Comparison of ENCODE assay signal across 8 cellular contexts in genomic region chr4:40629401-40630334, GRCh38. TPM values are rescaled to one million over a fixed set of nuclear protein-coding genes. Genes with fewer than 3 reads are reported as not detected.
DNase-seq lines count a peak whose midpoint lies in the region; ATAC-seq, FAIRE-seq and TF ChIP-seq lines count a peak whose summit lies in the region.

RBM47 (minus strand) TSS chr4:40629864; CDS start chr4:40438893, 190,971 bp downstream.

- intact Hi-C loops in Panc1 (cut with micrococcal nuclease; ENCODE audit: unreplicated experiment) (no loop called here), K562 (cut with micrococcal nuclease) (no loop called here)

- TF ChIP-seq POLR2A in K562 (conservative IDR thresholded peaks at IDR 0.05), result no peak

- H3K36me3 ChIP-seq in Panc1 (ENCODE audit: control insufficient read depth, insufficient read depth, low read length) (no peaks in the 10 kb centered on the region; the same call in 1 of the 2 replicates), K562 (ENCODE audit: control insufficient read depth, insufficient read depth, low read length) (no peaks in the 10 kb centered on the region)

- no peak within 1 kb of the TSS for H3K4me2 ChIP-seq in K562 (ENCODE audit: insufficient read depth, low read length)

- FAIRE-seq in K562 (lab: Jason Lieb, UNC), result no peak

- no peak within 1 kb of the TSS for H2AFZ ChIP-seq in K562 (ENCODE audit: low read depth, low read length)

- H3K9me3 ChIP-seq in Panc1 (ENCODE audit: control insufficient read depth, insufficient read depth, low read depth, low read length), result no peaks in the 10 kb centered on the region
- no peaks in the 10 kb centered on the region for H3K9me3 ChIP-seq in K562 (replicated peaks; ENCODE audit: control insufficient read depth, insufficient read depth, low read depth, low read length)
- H3K9me3 ChIP-seq in iPS-18c (ENCODE audit: control insufficient read depth, insufficient read depth, low read length), result no peaks in the 10 kb centered on the region

- H3K27ac ChIP-seq in Panc1 (ENCODE audit: low read length), result 0 out of 2 replicates have a peak within 1 kb of the TSS, but pooled peaks have one; percentile 34
- no peak within 1 kb of the TSS for H3K27ac ChIP-seq in K562 (ENCODE audit: extremely low read depth, low read depth, low read length)

- H3K4me1 ChIP-seq in Panc1 (ENCODE audit: control insufficient read depth, insufficient read depth, low read length) (no peaks in the 10 kb centered on the region), K562 (replicated peaks in 1 of 2; ENCODE audit: control insufficient read depth in 2 of 2, insufficient read depth in 2 of 2, low read length in 2 of 2) (peaks cover 0 to 8% of the 10 kb centered on the region in 2 experiments; a peak in 1 of 5 replicates)

- in situ Hi-C loops in Panc1 (cut with HindIII; ENCODE audit: low pct_unique_long_range_greater_than_20kb, low sequenced_read_pairs), result no loop called here
- in situ Hi-C loops in K562 (cut with MboI), result no loop called here

- H3K4me3 ChIP-seq in Panc1 (ENCODE audit: low read depth in 2 of 2, low read length in 2 of 2), result peak within 1 kb of the TSS; percentile 51 to 72
- no peak within 1 kb of the TSS for H3K4me3 ChIP-seq in K562
- peak within 1 kb of the TSS; percentile 63 for H3K4me3 ChIP-seq in iPS-18c (ENCODE audit: insufficient read depth, low read depth, low read length)
- peak within 1 kb of the TSS; percentile 58 for H3K4me3 ChIP-seq in skeletal muscle cell (ENCODE audit: low read depth, low read length)

- H3K9me1 ChIP-seq in K562 (ENCODE audit: control insufficient read depth, insufficient read depth, low read length), result no peaks in the 10 kb centered on the region

- no peak for TF ChIP-seq EP300 in K562 (IDR thresholded peaks at IDR 0.05; ENCODE audit: low read length)

- no peak within 1 kb of the TSS for H3K9ac ChIP-seq in K562 (ENCODE audit: insufficient read depth in 1 of 2, low read depth in 2 of 2, low read length in 2 of 2)

- BruUV-seq in Panc1 (replicated peaks; lab: Mats Ljungman, UMichigan), result no TSS peak
- no TSS peak for BruUV-seq in K562 (replicated peaks; lab: Mats Ljungman, UMichigan)

- ATAC-seq in GM19372 (IDR thresholded peaks at IDR 0.05; ENCODE audit: low read depth, unreplicated experiment), result peak; percentile 49
- ATAC-seq in HG03439 (IDR thresholded peaks at IDR 0.05; ENCODE audit: unreplicated experiment), result peak; percentile 54
- peak; percentile 89 for ATAC-seq in Panc1
- peak; percentile 55; the same call in 2 of the 3 replicates for ATAC-seq in K562

- H3K27me3 ChIP-seq in Panc1 (ENCODE audit: control insufficient read depth, insufficient read depth, low read length), result no peaks in the 10 kb centered on the region; the same call in 1 of the 2 replicates
- peaks cover 36 to 37% of the 10 kb centered on the region in 2 experiments; a peak in 4 of 5 replicates for H3K27me3 ChIP-seq in K562 (ENCODE audit: control insufficient read depth in 2 of 2, insufficient read depth in 2 of 2, low read length in 2 of 2)

- POLR2A ChIA-PET in Panc1 (lab: Charles Lee) (no interaction called here), K562 (lab: Yijun Ruan, JAX) (no interaction called here)

- no peak for TF ChIP-seq RAD21 in K562 (CRISPR knock-in tag; conservative IDR thresholded peaks at IDR 0.05 in 1 of 2, IDR thresholded peaks at IDR 0.05 in 1 of 2)

- CTCF ChIA-PET in Panc1 (lab: Charles Lee) (no interaction called here), K562 (lab: Yijun Ruan, JAX; ENCODE audit: low intra/inter-chr PET ratio) (no interaction called here)

- no peaks in the 10 kb centered on the region for H3K79me2 ChIP-seq in K562 (ENCODE audit: control insufficient read depth, insufficient read depth, low read length)

- DNase-seq in COR-L47 (lab: John Stamatoyannopoulos, UW) (peak; percentile 18), Panc1 (ENCODE audit: low read depth, low spot score) (no peak), K562 (ENCODE audit: extremely low read depth in 1 of 4, low spot score in 3 of 4) (peak in 1 of 4 experiments; percentile 8), skeletal muscle cell (ENCODE audit: low read depth) (no peak), DMS114 treated with DMSO at 0.1 percent for 48 hours (lab: John Stamatoyannopoulos, UW; ENCODE audit: unreplicated experiment) (no peak)

- H4K20me1 ChIP-seq in K562 (replicated peaks; ENCODE audit: control insufficient read depth, insufficient read depth, low read length), result no peaks in the 10 kb centered on the region

- WGBS in K562 (ENCODE audit: insufficient coverage, low coverage, missing lambda C conversion rate), result 12% methylated on average over 37 of the region's 53 CpGs

- TF ChIP-seq CTCF in Panc1 (IDR thresholded peaks at IDR 0.05), result peak; percentile 17
- no peak for TF ChIP-seq CTCF in K562 (IDR thresholded peaks at IDR 0.05 in 2 of 3, conservative IDR thresholded peaks at IDR 0.05 in 1 of 3; ENCODE audit: insufficient read depth in 2 of 3, low read depth in 1 of 3, low read length in 3 of 3)

TF ChIP-seq in K562, 482 proteins besides CTCF, POLR2A, EP300 and RAD21:
- TF ChIP-seq BHLHE40 (IDR thresholded peaks at IDR 0.05; ENCODE audit: low read length) (no peak), MLLT1 (IDR thresholded peaks at IDR 0.05) (no peak), NRF1 (conservative IDR thresholded peaks at IDR 0.05 in 1 of 2, IDR thresholded peaks at IDR 0.05 in 1 of 2) (peak; percentile 63 to 71)

RNA-seq across cellular contexts. Expression of gene RBM47, which starts in this region (rescaled TPM):
- total RNA-seq in Panc1 (2021; ENCODE audit: unreplicated experiment) (2.0 TPM), K562 (2014; rRNA removed) (5.1 and 6.2 TPM in 2 replicates), K562 (2014; rRNA removed; fragmentation: Illumina TruSeq; extraction: Trizol) (2.7 and 3.1 TPM in 2 replicates), K562 (2015; rRNA removed; fragmentation: Illumina TruSeq; extraction: Trizol) (3.5 and 3.6 TPM in 2 replicates), K562 (2021) (6.4 and 8.9 TPM in 2 replicates)
- 1.8 TPM for polyA plus RNA-seq in Panc1 (2012; ENCODE audit: insufficient read length)
- 1.4 and 1.8 TPM in 2 replicates for total RNA-seq in K562 (2011; cell fraction: chromatin; rRNA removed; ENCODE audit: low replicate concordance)
- 1.8 and 2.5 TPM in 2 replicates for total RNA-seq in K562 (2011; cell fraction: nucleolus; rRNA removed)
- 1.7 and 1.9 TPM in 2 replicates for total RNA-seq in K562 (2011; cell fraction: nucleoplasm; rRNA removed)
- polyA plus RNA-seq in K562 (2011; rRNA removed) (0.23 and 1.4 TPM in 2 replicates), K562 (2014; fragmentation: Illumina TruSeq; extraction: Trizol) (3.3 and 3.9 TPM in 2 replicates), K562 (2014; fragmentation: Nextera tagmentation; extraction: Ambion mirVana) (1 to 10 TPM; 1.7 to 2.4 TPM), K562 (2014; rRNA removed) (3.8 and 4.1 TPM in 2 replicates)
- 0.32 and 7.8 TPM in 2 replicates for polyA plus RNA-seq in K562 (2011; cell fraction: cytosol; rRNA removed)
- 0.29 and 2.4 TPM in 2 replicates for polyA plus RNA-seq in K562 (2011; cell fraction: nucleus; rRNA removed)
- 4.6 and 4.8 TPM in 2 replicates for polyA plus RNA-seq in K562 (2012)
- 0.33 and 1.9 TPM in 2 replicates for polyA minus RNA-seq in K562 (2011; rRNA and poly(A)+ RNA removed)
- 0.55 and 3.4 TPM in 2 replicates for polyA minus RNA-seq in K562 (2011; cell fraction: cytosol; rRNA and poly(A)+ RNA removed)
- polyA minus RNA-seq in K562 (2011; cell fraction: nucleus; rRNA and poly(A)+ RNA removed), result 0.22 and 2.0 TPM in 2 replicates
